Comparison of ENCODE assay signal across 24 cellular contexts in genomic region chr3:141272906-141273662, GRCh38.
"Had no signal": no experiment of that assay in that cellular context is flagged by ENCODE, and none has a peak within 500 bp of the region (broad histone marks: within the 10 kb centered on the region; RNA-seq: fewer than 3 reads in every experiment).

No MANE protein-coding gene starts in this region.

- H3K36me3 Mint-ChIP-seq: natural killer cell, T-cell had no signal

- H3K9ac ChIP-seq: neural progenitor cell had no signal

- H3K4me1 ChIP-seq: adrenal gland, ascending aorta, transverse colon had no signal

- H3K9me3 Mint-ChIP-seq: activated naive CD4-positive, alpha-beta T cell treated with anti-CD3 and anti-CD28 coated beads, Interleukin-2, amount 50 U/mL, for 24 hours; activated T-helper 1 cell treated with anti-CD3 and anti-CD28 coated beads, Interleukin-12 subunit alpha, Interleukin-12 subunit beta, Interleukin-2, Interleukin-4 antibody, amounts not matched to agents 30 ng/mL and 10 ng/mL and 1 ng/mL, durations not matched to agents 14 hours and 24 hours and 36 hours; brain; natural killer cell; neural progenitor cell; T-cell had no signal

- H3K9me3 ChIP-seq: adrenal gland, ascending aorta, esophagus muscularis mucosa, heart right ventricle, left lung, lower lobe of right lung, right lobe of liver, testis, transverse colon had no signal

- H3K27me3 Mint-ChIP-seq: activated CD4-positive, alpha-beta T cell treated with anti-CD3 and anti-CD28 coated beads for 36 hours; activated naive CD4-positive, alpha-beta T cell treated with anti-CD3 and anti-CD28 coated beads, Interleukin-2, amount 50 U/mL, for 24 hours; T-cell had no signal

- H3K27ac Mint-ChIP-seq: activated CD4-positive, alpha-beta T cell treated with anti-CD3 and anti-CD28 coated beads for 36 hours; activated naive CD4-positive, alpha-beta T cell treated with anti-CD3 and anti-CD28 coated beads, Interleukin-2, amount 50 U/mL, for 24 hours; activated T-helper 1 cell treated with anti-CD3 and anti-CD28 coated beads, Interleukin-12 subunit alpha, Interleukin-12 subunit beta, Interleukin-2, Interleukin-4 antibody, amounts not matched to agents 30 ng/mL and 10 ng/mL and 1 ng/mL, durations not matched to agents 14 hours and 24 hours and 36 hours; natural killer cell; neural progenitor cell; T-cell had no signal

- H3K4me3 ChIP-seq: adrenal gland, ascending aorta, esophagus muscularis mucosa, heart right ventricle, left lung, lower lobe of right lung, neural progenitor cell, right lobe of liver, testis, transverse colon had no signal

- DNase-seq: activated CD4-positive, alpha-beta T cell treated with anti-CD3 and anti-CD28 coated beads for 36 hours; activated CD4-positive, CD25-positive, alpha-beta regulatory T cell; activated CD8-positive, alpha-beta memory T cell treated with anti-CD3 and anti-CD28 coated beads for 24 hours; activated T-cell treated with anti-CD3 and anti-CD28 coated beads, Interleukin-2, amount 50 U/mL, for 1 hour; cortex of kidney; foreskin melanocyte; heart right ventricle; left lung; lower lobe of right lung; mesendoderm; natural killer cell; right lobe of liver; stimulated activated CD4-positive, alpha-beta T cell treated with anti-CD3 and anti-CD28 coated beads, Interleukin-2, amount 100 ng/mL, for 48 hours; stimulated activated naive CD4-positive, alpha-beta T cell treated with Interleukin-2 at 50 U/mL for 16 hours; T-cell; testis; transverse colon had no signal

- H2AFZ ChIP-seq: neural progenitor cell had no signal

- ATAC-seq: left lung, lower lobe of right lung, natural killer cell, right lobe of liver, T-cell had no signal

- H3K4me3 Mint-ChIP-seq: activated CD4-positive, alpha-beta T cell treated with anti-CD3 and anti-CD28 coated beads for 36 hours; activated naive CD4-positive, alpha-beta T cell treated with anti-CD3 and anti-CD28 coated beads, Interleukin-2, amount 50 U/mL, for 24 hours; activated T-helper 1 cell treated with anti-CD3 and anti-CD28 coated beads, Interleukin-12 subunit alpha, Interleukin-12 subunit beta, Interleukin-2, Interleukin-4 antibody, amounts not matched to agents 30 ng/mL and 10 ng/mL and 1 ng/mL, durations not matched to agents 14 hours and 24 hours and 36 hours; brain; natural killer cell; neural progenitor cell; T-cell had no signal

- H3K27me3 ChIP-seq: adrenal gland, ascending aorta, esophagus muscularis mucosa, heart right ventricle, left lung, neural progenitor cell, right lobe of liver, testis, transverse colon had no signal

- H3K36me3 ChIP-seq: adrenal gland, ascending aorta, left lung, neural progenitor cell, right lobe of liver, transverse colon had no signal

- H3K27ac ChIP-seq: adrenal gland, esophagus muscularis mucosa, heart right ventricle, left lung, lower lobe of right lung, neural progenitor cell, right lobe of liver, testis, transverse colon had no signal
